Comparison of ENCODE assay signal across 19 cellular contexts in genomic region chr9:104826109-104826775, GRCh38.
"Had no signal": no experiment of that assay in that cellular context is flagged by ENCODE, and none has a peak within 500 bp of the region (broad histone marks: within the 10 kb centered on the region; RNA-seq: fewer than 3 reads in every experiment).

No MANE protein-coding gene starts in this region.

- H3K4me3 ChIP-seq: ascending aorta, skin epidermis, tibial nerve, vagina had no signal

- H3K4me1 ChIP-seq: ascending aorta, parathyroid adenoma had no signal

- H2AFZ ChIP-seq: parathyroid adenoma had no signal

- H3K9ac ChIP-seq: parathyroid adenoma had no signal

- H3K27me3 ChIP-seq: ascending aorta, tibial nerve, vagina had no signal

- DNase-seq: activated CD4-positive, alpha-beta T cell treated with anti-CD3 and anti-CD28 coated beads, Interleukin-2, amount 10 ng/mL, durations not matched to agents 24 days and 14 days; activated CD8-positive, alpha-beta T cell treated with anti-CD3 and anti-CD28 coated beads, Interleukin-2, amount 10 ng/mL, durations not matched to agents 7 days and 5 days; activated naive CD4-positive, alpha-beta T cell treated with Interleukin-2 at 50 U/mL for 16 hours; activated naive CD8-positive, alpha-beta T cell treated with anti-CD3 and anti-CD28 coated beads, Interleukin-2, amount 50 U/mL, for 24 hours; activated T-cell treated with anti-CD3 and anti-CD28 coated beads, Interleukin-2, amount 50 U/mL, for 24 hours; cerebellar nuclear complex; effector memory CD4-positive, alpha-beta T cell; foreskin fibroblast; kidney glomerular epithelial cell; stimulated activated naive CD8-positive, alpha-beta T cell treated with anti-CD3 and anti-CD28 coated beads, Interleukin-15, Interleukin-2, amounts not matched to agents 100 U/mL and 50 U/mL, for 24 hours; T-helper 1 cell; T1000 had no signal

- H3K27ac ChIP-seq: ascending aorta, epithelial cell of prostate, parathyroid adenoma, skin epidermis, tibial nerve, vagina had no signal

- H3K79me2 ChIP-seq: parathyroid adenoma had no signal

- H3K9me3 ChIP-seq: ascending aorta, tibial nerve, vagina had no signal

- ATAC-seq: activated CD8-positive, alpha-beta T cell treated with anti-CD3 and anti-CD28 coated beads, Interleukin-2, amount 10 ng/mL, durations not matched to agents 7 days and 5 days; activated naive CD8-positive, alpha-beta T cell treated with anti-CD3 and anti-CD28 coated beads, Interleukin-2, amount 50 U/mL, for 24 hours; natural killer cell treated with Interleukin-12 subunit alpha and Interleukin-12 subunit beta and Interleukin-15 and Interleukin-18, amount 100 ng/mL, for 72 hours; stimulated activated naive CD8-positive, alpha-beta T cell treated with anti-CD3 and anti-CD28 coated beads, Interleukin-15, Interleukin-2, amounts not matched to agents 100 U/mL and 50 U/mL, for 24 hours had no signal
